14 cellular contexts compared by ENCODE assay signal in the genomic region with DNA sequence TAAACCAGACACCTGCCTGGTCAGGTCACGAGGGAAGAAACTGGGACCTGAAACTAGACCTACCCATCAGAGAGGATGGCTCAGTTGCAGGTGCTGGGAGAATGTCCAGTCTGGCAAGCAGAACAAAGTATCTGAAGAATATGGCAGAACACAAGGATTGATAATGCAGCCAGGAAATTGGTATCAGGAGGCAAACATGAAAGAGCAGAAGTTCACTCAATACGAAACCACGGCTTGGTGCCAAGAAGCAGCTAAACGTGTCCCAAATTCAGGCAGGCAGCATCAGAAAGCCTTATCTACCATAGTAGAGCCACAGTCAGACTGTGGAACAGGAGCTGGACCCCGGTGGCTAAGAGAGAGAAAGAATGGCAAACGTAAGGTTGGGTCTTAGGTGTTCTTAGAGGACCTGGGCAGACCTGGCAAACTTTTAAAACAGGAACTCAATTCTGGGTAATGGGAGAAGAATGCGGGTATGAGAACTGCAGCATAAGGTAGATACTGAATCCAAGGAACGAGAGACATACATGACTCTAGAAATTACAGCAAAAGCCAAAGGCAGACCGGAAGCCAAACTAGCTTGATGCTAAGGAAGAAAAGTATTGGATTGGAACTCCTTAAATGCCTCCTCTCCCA.
DNase-seq lines count a peak whose midpoint lies in the region; ATAC-seq and TF ChIP-seq lines count a peak whose summit lies in the region.
"Had no signal": no experiment of that assay in that cellular context is flagged by ENCODE, and none has a peak within 500 bp of the region (broad histone marks: within the 10 kb centered on the region; RNA-seq: fewer than 3 reads in every experiment).

No MANE protein-coding gene starts in this region.

- H3K4me2 ChIP-seq in MM.1S (ENCODE audit: low read depth, low read length) (no peak overlapping the region), smooth muscle cell (peak overlapping the region; percentile 42)
- H3K4me2 ChIP-seq: BLaER1 treated with 17β-estradiol and CSF1 and Interleukin-3, amounts not matched to agents 10 nM and 100 nM had no signal

- H3K79me2 ChIP-seq in MM.1S (ENCODE audit: low read length) (no peaks in the 10 kb centered on the region), smooth muscle cell (ENCODE audit: low read depth) (peaks cover 94% of the 10 kb centered on the region)

- DNase-seq in MM.1S (peak; percentile 16), RPMI8226 (peak; percentile 41), right lobe of liver (peak; percentile 47 to 80 (median 60)), smooth muscle cell (lab: John Stamatoyannopoulos, UW; ENCODE audit: unreplicated experiment) (no peak), transverse colon (no peak)
- DNase-seq: ACHN; CD4-positive, CD25-positive, alpha-beta regulatory T cell; DMS53; GF-D8; GM23248; H7 had no signal

- H3K9me2 ChIP-seq in MM.1S (replicated peaks; ENCODE audit: insufficient read depth, low read length): no peaks in the 10 kb centered on the region

- H4K20me1 ChIP-seq in MM.1S (ENCODE audit: insufficient read depth, low read length) (no peaks in the 10 kb centered on the region), smooth muscle cell (ENCODE audit: low read depth) (peaks cover 100% of the 10 kb centered on the region)
- H4K20me1 ChIP-seq: BLaER1 treated with 17β-estradiol and CSF1 and Interleukin-3, amounts not matched to agents 10 nM and 100 nM had no signal

- H3K27ac ChIP-seq in MM.1S (ENCODE audit: low read length) (no peak overlapping the region; the same call in 1 of the 2 replicates), right lobe of liver (no peak overlapping the region), smooth muscle cell (ENCODE audit: low read depth) (peak overlapping the region; percentile 51), transverse colon (no peak overlapping the region)
- H3K27ac ChIP-seq: BLaER1 treated with 17β-estradiol and CSF1 and Interleukin-3, amounts not matched to agents 10 nM and 100 nM; GM23248 had no signal

- no peaks in the 10 kb centered on the region for H3F3A ChIP-seq in MM.1S (ENCODE audit: insufficient read depth, low read length)
- peaks cover 51% of the 10 kb centered on the region for H3F3A ChIP-seq in smooth muscle cell (ENCODE audit: low read depth)

- H3K9me3 ChIP-seq in MM.1S (replicated peaks; ENCODE audit: insufficient read depth, low read length) (no peaks in the 10 kb centered on the region), right lobe of liver (no peaks in the 10 kb centered on the region), smooth muscle cell (replicated peaks; ENCODE audit: low read depth) (no peaks in the 10 kb centered on the region), transverse colon (no peaks in the 10 kb centered on the region)
- H3K9me3 ChIP-seq: BLaER1 treated with 17β-estradiol and CSF1 and Interleukin-3, amounts not matched to agents 10 nM and 100 nM had no signal

- in situ Hi-C loops in transverse colon (cut with MboI; ENCODE audit: low pct_ligation_motif_present in 1 of 4, low pct_unique_long_range_greater_than_20kb in 1 of 4, low sequenced_read_pairs in 3 of 4): no loop called here

- H3K36me3 ChIP-seq in MM.1S (replicated peaks; ENCODE audit: insufficient read depth, low read length): no peaks in the 10 kb centered on the region
- no peaks in the 10 kb centered on the region for H3K36me3 ChIP-seq in right lobe of liver
- H3K36me3 ChIP-seq in smooth muscle cell (ENCODE audit: low read depth): no peaks in the 10 kb centered on the region
- no peaks in the 10 kb centered on the region for H3K36me3 ChIP-seq in transverse colon
- H3K36me3 ChIP-seq: BLaER1 treated with 17β-estradiol and CSF1 and Interleukin-3, amounts not matched to agents 10 nM and 100 nM had no signal

- WGBS in right lobe of liver (ENCODE audit: insufficient coverage, low coverage, low lambda C conversion rate, missing lambda C conversion rate): 55% methylated on average over 9 of the region's 9 CpGs
- WGBS in smooth muscle cell (ENCODE audit: low lambda C conversion rate): 91% methylated on average over 9 of the region's 9 CpGs
- 81 to 92% methylated on average over 9 of the region's 9 CpGs for WGBS in transverse colon (ENCODE audit: low coverage in 1 of 2), 2 donors

- ATAC-seq in right lobe of liver (peak; percentile 78 to 93 (median 86)), HG03108 (IDR thresholded peaks at IDR 0.05; ENCODE audit: unreplicated experiment) (no peak), HG02973 (IDR thresholded peaks at IDR 0.05; ENCODE audit: unreplicated experiment) (no peak)

- H3K27me3 ChIP-seq in MM.1S (replicated peaks; ENCODE audit: insufficient read depth, low read length): no peaks in the 10 kb centered on the region
- no peaks in the 10 kb centered on the region for H3K27me3 ChIP-seq in right lobe of liver
- no peaks in the 10 kb centered on the region for H3K27me3 ChIP-seq in smooth muscle cell (ENCODE audit: low read depth)
- no peaks in the 10 kb centered on the region for H3K27me3 ChIP-seq in transverse colon
- H3K27me3 ChIP-seq: BLaER1 treated with 17β-estradiol and CSF1 and Interleukin-3, amounts not matched to agents 10 nM and 100 nM had no signal

- H3K9ac ChIP-seq in MM.1S (ENCODE audit: low read length) (no peak overlapping the region), smooth muscle cell (ENCODE audit: low read depth) (no peak overlapping the region)
- H3K9ac ChIP-seq: BLaER1 treated with 17β-estradiol and CSF1 and Interleukin-3, amounts not matched to agents 10 nM and 100 nM; GM23248 had no signal

- TF ChIP-seq POLR2A in right lobe of liver (IDR thresholded peaks at IDR 0.05) (no peak), transverse colon (IDR thresholded peaks at IDR 0.05) (no peak)

- H2AFZ ChIP-seq in MM.1S (ENCODE audit: low read length) (no peak overlapping the region), smooth muscle cell (ENCODE audit: low read depth) (no peak overlapping the region)
- H2AFZ ChIP-seq: GM23248 had no signal

- peaks cover 10% of the 10 kb centered on the region; the same call in 1 of the 2 replicates for H3K4me1 ChIP-seq in MM.1S (ENCODE audit: low read length)
- no peaks in the 10 kb centered on the region for H3K4me1 ChIP-seq in right lobe of liver
- peaks cover 17% of the 10 kb centered on the region for H3K4me1 ChIP-seq in smooth muscle cell (ENCODE audit: low read depth)
- H3K4me1 ChIP-seq in transverse colon: no peaks in the 10 kb centered on the region
- H3K4me1 ChIP-seq: BLaER1 treated with 17β-estradiol and CSF1 and Interleukin-3, amounts not matched to agents 10 nM and 100 nM had no signal

- intact Hi-C loops in right lobe of liver (cut with DNase I) (no loop called here), transverse colon (cut with DNase I; ENCODE audit: low total_unique reads) (no loop called here)

- H3K4me3 ChIP-seq in MM.1S (ENCODE audit: low read length) (no peak overlapping the region), right lobe of liver (no peak overlapping the region), smooth muscle cell (no peak overlapping the region), transverse colon (no peak overlapping the region)
- H3K4me3 ChIP-seq: BLaER1 treated with 17β-estradiol and CSF1 and Interleukin-3, amounts not matched to agents 10 nM and 100 nM; GM23248 had no signal

- TF ChIP-seq EP300 in transverse colon (IDR thresholded peaks at IDR 0.05; ENCODE audit: low read depth): no peak

- no peak for TF ChIP-seq CTCF in MM.1S (IDR thresholded peaks at IDR 0.05; ENCODE audit: low read length)
- no peak for TF ChIP-seq CTCF in right lobe of liver (IDR thresholded peaks at IDR 0.05)
- TF ChIP-seq CTCF in smooth muscle cell (IDR thresholded peaks at IDR 0.05; ENCODE audit: borderline replicate concordance, insufficient read depth, poor library complexity, severe bottlenecking): no peak
- no peak for TF ChIP-seq CTCF in transverse colon (IDR thresholded peaks at IDR 0.05)

Comparison
In these comparisons a context has a peak if more than half of its experiments do, and no peak if none do; other contexts are left out.
1. DNase-seq: peak in MM.1S (single experiment), RPMI8226 (single experiment) and right lobe of liver (3 of 3); none in smooth muscle cell (single experiment) and transverse colon (single experiment).
2. ATAC-seq: peak in right lobe of liver (4 of 4); none in HG03108 (single experiment) and HG02973 (single experiment).